In genomic region chr1:33377013-33377412, GRCh38 we compare ENCODE assay signal across 19 cellular contexts. TPM values are rescaled to one million over a fixed set of nuclear protein-coding genes. Genes with fewer than 3 reads are reported as not detected.
DNase-seq lines count a peak whose midpoint lies in the region; ATAC-seq and TF ChIP-seq lines count a peak whose summit lies in the region.
"Had no signal": no experiment of that assay in that cellular context is flagged by ENCODE, and none has a peak within 500 bp of the region (broad histone marks: within the 10 kb centered on the region; RNA-seq: fewer than 3 reads in every experiment).

No MANE protein-coding gene starts in this region.

- no peak for TF ChIP-seq CTCF in SK-N-SH (IDR thresholded peaks at IDR 0.05)

- DNase-seq in DMS79 (lab: John Stamatoyannopoulos, UW) (peak; percentile 21), DMS79 treated with DMSO at 0.1 percent for 48 hours (lab: John Stamatoyannopoulos, UW) (no peak), HT-29 (ENCODE audit: low spot score) (peak; percentile 66), SK-N-SH (no peak), mesendoderm (peak; percentile 31), NCI-H2227 (lab: John Stamatoyannopoulos, UW; ENCODE audit: unreplicated experiment) (no peak), KBM-7 (no peak)
- DNase-seq: activated B cell treated with CpG ODN at 0.5 μM for 24 hours, amygdala, cerebellar nuclear complex, HFFc6, islet precursor cell had no signal

- H3F3A ChIP-seq in SK-N-SH (replicated peaks; ENCODE audit: insufficient read depth), result no peaks in the 10 kb centered on the region

- WGBS in SK-N-SH (ENCODE audit: low lambda C conversion rate), result 100% methylated on average over 1 of the region's 1 CpG
- WGBS in mesendoderm (ENCODE audit: extremely low coverage, insufficient coverage, low lambda C conversion rate), result no CpG with 5 or more reads among the region's 1 CpG

- no peak overlapping the region for H4K5ac ChIP-seq in mesendoderm (ENCODE audit: low read length)

- H3K79me2 ChIP-seq in SK-N-SH (ENCODE audit: insufficient read depth) (no peaks in the 10 kb centered on the region), mesendoderm (ENCODE audit: control insufficient read depth, insufficient read depth, low read length) (no peaks in the 10 kb centered on the region)

- no peaks in the 10 kb centered on the region for H3K79me1 ChIP-seq in mesendoderm (ENCODE audit: low read length)

- H3K27ac ChIP-seq in SK-N-SH (ENCODE audit: low read depth in 2 of 2, low read length in 1 of 2) (peak overlapping the region in 1 of 2 experiments; percentile 39; a peak in 1 of 4 replicates), mesendoderm (ENCODE audit: low read depth, low read length) (no peak overlapping the region)
- H3K27ac ChIP-seq: 22Rv1 had no signal

- no peak for TF ChIP-seq RAD21 in SK-N-SH (IDR thresholded peaks at IDR 0.05; ENCODE audit: low read length)

- in situ Hi-C loops in KBM-7 (cut with MboI; ENCODE audit: low pct_unique_long_range_greater_than_20kb, low sequenced_read_pairs), result no loop called here

- no peak overlapping the region for H3K23ac ChIP-seq in mesendoderm (ENCODE audit: low read length)

- H2BK15ac ChIP-seq in mesendoderm (replicated peaks; ENCODE audit: low read depth), result no peak overlapping the region

- no peak overlapping the region for H2AK5ac ChIP-seq in mesendoderm (ENCODE audit: low read length)

- H3K27me3 ChIP-seq in SK-N-SH (ENCODE audit: insufficient read depth), result no peaks in the 10 kb centered on the region
- H3K27me3 ChIP-seq in mesendoderm (ENCODE audit: insufficient read depth, low read length, poor library complexity), result no peaks in the 10 kb centered on the region

- H3K4me1 ChIP-seq in SK-N-SH (ENCODE audit: control insufficient read depth in 1 of 2, insufficient read depth in 2 of 2, low read depth in 1 of 2, low read length in 1 of 2), result peaks cover 0 to under 1% of the 10 kb centered on the region in 2 experiments; a peak in 1 of 4 replicates
- no peaks in the 10 kb centered on the region for H3K4me1 ChIP-seq in mesendoderm (ENCODE audit: control insufficient read depth, low read depth, low read length)

- ATAC-seq in GM19351 (IDR thresholded peaks at IDR 0.05; ENCODE audit: unreplicated experiment), result no peak
- ATAC-seq: activated T-helper 17 cell treated with anti-CD3 and anti-CD28 coated beads, Interleukin-2, amount 50 U/mL, for 72 hours had no signal

- CTCF ChIA-PET in SK-N-SH (lab: Yijun Ruan, JAX), result interaction anchor here (0.6 to 1.7 kb wide), 2 partner anchors 9 to 290 kb away, joined by 3 read pairs; no protein-coding TSS in a partner anchor

- H3K9ac ChIP-seq in SK-N-SH (no peak overlapping the region), mesendoderm (ENCODE audit: low read length) (no peak overlapping the region)

- H4K20me1 ChIP-seq in SK-N-SH (ENCODE audit: insufficient read depth), result no peaks in the 10 kb centered on the region

- no peak overlapping the region for H2AFZ ChIP-seq in SK-N-SH (ENCODE audit: low read depth)

- H3K4ac ChIP-seq in mesendoderm (ENCODE audit: low read depth, low read length), result no peak overlapping the region

- H2BK120ac ChIP-seq in mesendoderm (ENCODE audit: low read depth, low read length), result no peak overlapping the region

- no peak overlapping the region for H2BK5ac ChIP-seq in mesendoderm (ENCODE audit: low read length)

- POLR2A ChIA-PET in SK-N-SH (lab: Yijun Ruan, JAX), result no interaction called here

- H3K18ac ChIP-seq in mesendoderm (ENCODE audit: low read length), result no peak overlapping the region

- no peak overlapping the region for H4K8ac ChIP-seq in mesendoderm (ENCODE audit: low read depth, low read length)

- H3K56ac ChIP-seq in mesendoderm (ENCODE audit: low read length), result no peak overlapping the region

- TF ChIP-seq EP300 in SK-N-SH (IDR thresholded peaks at IDR 0.05; ENCODE audit: borderline replicate concordance in 1 of 2, low read depth in 1 of 2, low read length in 1 of 2), result 0 out of 4 replicates have a peak, but pooled peaks of 1 of the 2 experiments have one; percentile 20

- no peaks in the 10 kb centered on the region for H3K9me2 ChIP-seq in SK-N-SH

- H3K4me2 ChIP-seq in SK-N-SH, result no peak overlapping the region
- no peak overlapping the region for H3K4me2 ChIP-seq in mesendoderm (ENCODE audit: low read length)

- no peak overlapping the region for H3K4me3 ChIP-seq in SK-N-SH (ENCODE audit: low read depth in 2 of 2, low read length in 1 of 2)
- H3K4me3 ChIP-seq in mesendoderm (ENCODE audit: low read length), result no peak overlapping the region

- H3K36me3 ChIP-seq in SK-N-SH (replicated peaks in 1 of 2; ENCODE audit: control insufficient read depth in 1 of 2, insufficient read depth in 2 of 2, low read length in 1 of 2) (peaks cover 0 to 12% of the 10 kb centered on the region in 2 experiments), mesendoderm (ENCODE audit: control insufficient read depth, insufficient read depth, low read length) (no peaks in the 10 kb centered on the region)

- no peaks in the 10 kb centered on the region for H3K9me3 ChIP-seq in SK-N-SH

TF ChIP-seq in SK-N-SH, 30 proteins besides CTCF, POLR2A, EP300 and RAD21:
- TF ChIP-seq TCF12 (IDR thresholded peaks at IDR 0.05) (peak; percentile 29), PBX3 (IDR thresholded peaks at IDR 0.05) (peak; percentile 46; the same call in 1 of the 2 replicates), GATA2 (CRISPR knock-in tag; IDR thresholded peaks at IDR 0.05) (no peak), POLR2AphosphoS5 (IDR thresholded peaks at IDR 0.05; ENCODE audit: low read depth, low read length) (no peak)

RNA-seq across cellular contexts. Expression of gene PHC2, which starts 53.9 kb away (rescaled TPM):
- 148 and 166 TPM in 2 replicates for total RNA-seq in HT-29 (2014; rRNA removed; shearing (Covaris generic))
- polyA plus RNA-seq in SK-N-SH (2012; rRNA removed), result 69.5 and 98.7 TPM in 2 replicates
- 70.8 and 111 TPM in 2 replicates for polyA plus RNA-seq in SK-N-SH (2012; cell fraction: cytosol; rRNA removed)
- polyA plus RNA-seq in SK-N-SH (2012; cell fraction: nucleus; rRNA removed), result 124 and 128 TPM in 2 replicates
- polyA plus RNA-seq in mesendoderm (2013, experiment 1 of 2), result 4.1 TPM
- polyA plus RNA-seq in mesendoderm (2013, experiment 2 of 2), result 4.4 TPM

RNA-seq across cellular contexts. Expression of gene A3GALT2, which starts 56.1 kb away (rescaled TPM):
- 0.10 and 1.0 TPM in 2 replicates for total RNA-seq in HT-29 (2014; rRNA removed; shearing (Covaris generic))
- polyA plus RNA-seq in SK-N-SH (2012; rRNA removed), result 0.07 TPM in 1 of 2 replicates, not detected in the other
- 0.03 TPM in 1 of 2 replicates, not detected in the other for polyA plus RNA-seq in SK-N-SH (2012; cell fraction: cytosol; rRNA removed)
- 0.60 and 0.71 TPM in 2 replicates for polyA plus RNA-seq in SK-N-SH (2012; cell fraction: nucleus; rRNA removed)
- not detected for polyA plus RNA-seq in mesendoderm (2013, experiment 1 of 2)
- not detected for polyA plus RNA-seq in mesendoderm (2013, experiment 2 of 2)
- total RNA-seq: activated B cell treated with CpG ODN at 0.5 μM for 24 hours; activated T-helper 17 cell treated with anti-CD3 and anti-CD28 coated beads, Interleukin-2, amount 50 U/mL, for 72 hours; HFFc6; mesenteric fat pad; T-helper 1 cell treated with Interleukin-12 subunit alpha and Interleukin-12 subunit beta and Interleukin-4 antibody, amounts not matched to agents 30 ng/mL and 1 ng/mL, for 36 hours had no signal
- polyA plus RNA-seq: BJ, thymus had no signal

Comparison
In these comparisons a context has a peak if more than half of its experiments do, and no peak if none do; other contexts are left out.
1. DNase-seq: peak in DMS79 (single experiment), HT-29 (single experiment) and mesendoderm (single experiment); none in DMS79 treated with DMSO at 0.1 percent for 48 hours (single experiment), SK-N-SH (single experiment), NCI-H2227 (single experiment) and KBM-7 (single experiment).